ENCODE assay signal across 1 cellular context in the genomic region with DNA sequence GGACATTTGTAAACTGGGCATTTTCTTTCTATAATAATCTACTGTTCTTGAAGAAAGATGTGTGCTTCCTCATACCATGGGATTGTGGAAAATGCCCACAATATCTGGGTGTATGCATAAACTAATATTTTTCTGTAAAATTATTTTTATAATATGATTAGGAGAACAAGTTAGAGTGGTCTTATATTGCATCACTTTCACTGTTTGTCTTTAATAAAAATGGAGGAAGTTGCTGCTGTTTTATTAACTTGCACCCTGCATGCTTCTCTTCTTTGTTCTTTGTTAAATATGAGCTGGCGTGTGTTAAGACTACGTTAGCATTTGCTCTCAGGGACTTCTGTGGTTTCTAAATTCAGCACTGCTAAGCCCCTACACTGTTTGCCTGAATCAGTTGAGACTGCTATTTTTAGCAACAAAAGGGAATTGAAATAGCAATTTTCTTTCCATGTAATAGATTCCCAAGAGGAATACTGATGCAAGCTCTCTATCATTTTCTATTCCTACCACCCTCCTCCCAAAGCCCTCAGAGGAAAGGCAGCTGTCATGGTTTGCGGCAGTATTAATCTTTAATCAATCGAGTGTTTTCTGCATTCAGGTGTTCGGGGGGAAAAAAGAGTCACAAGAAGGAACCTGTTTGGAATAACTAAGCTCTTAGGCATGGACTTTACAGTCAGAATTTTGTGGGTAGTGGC.
TF ChIP-seq lines count a peak whose summit lies in the region.

No MANE protein-coding gene starts in this region.

TF ChIP-seq in SK-N-SH, 30 proteins besides CTCF, POLR2A, EP300 and RAD21 (continued from another document):
- TF ChIP-seq, protein P1, sequence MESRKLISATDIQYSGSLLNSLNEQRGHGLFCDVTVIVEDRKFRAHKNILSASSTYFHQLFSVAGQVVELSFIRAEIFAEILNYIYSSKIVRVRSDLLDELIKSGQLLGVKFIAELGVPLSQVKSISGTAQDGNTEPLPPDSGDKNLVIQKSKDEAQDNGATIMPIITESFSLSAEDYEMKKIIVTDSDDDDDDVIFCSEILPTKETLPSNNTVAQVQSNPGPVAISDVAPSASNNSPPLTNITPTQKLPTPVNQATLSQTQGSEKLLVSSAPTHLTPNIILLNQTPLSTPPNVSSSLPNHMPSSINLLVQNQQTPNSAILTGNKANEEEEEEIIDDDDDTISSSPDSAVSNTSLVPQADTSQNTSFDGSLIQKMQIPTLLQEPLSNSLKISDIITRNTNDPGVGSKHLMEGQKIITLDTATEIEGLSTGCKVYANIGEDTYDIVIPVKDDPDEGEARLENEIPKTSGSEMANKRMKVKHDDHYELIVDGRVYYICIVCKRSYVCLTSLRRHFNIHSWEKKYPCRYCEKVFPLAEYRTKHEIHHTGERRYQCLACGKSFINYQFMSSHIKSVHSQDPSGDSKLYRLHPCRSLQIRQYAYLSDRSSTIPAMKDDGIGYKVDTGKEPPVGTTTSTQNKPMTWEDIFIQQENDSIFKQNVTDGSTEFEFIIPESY (IDR thresholded peaks at IDR 0.05; ENCODE audit: borderline replicate concordance, low read depth): no peak
- TF ChIP-seq, protein P2, sequence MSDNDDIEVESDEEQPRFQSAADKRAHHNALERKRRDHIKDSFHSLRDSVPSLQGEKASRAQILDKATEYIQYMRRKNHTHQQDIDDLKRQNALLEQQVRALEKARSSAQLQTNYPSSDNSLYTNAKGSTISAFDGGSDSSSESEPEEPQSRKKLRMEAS (IDR thresholded peaks at IDR 0.05; ENCODE audit: low read depth): no peak
- TF ChIP-seq FOXJ3 (CRISPR knock-in tag; IDR thresholded peaks at IDR 0.05) (no peak), TAF1 (IDR thresholded peaks at IDR 0.05; ENCODE audit: borderline replicate concordance, low read depth, low read length) (no peak), YY1 (IDR thresholded peaks at IDR 0.05; ENCODE audit: low read depth) (no peak), TEAD4 (IDR thresholded peaks at IDR 0.05; ENCODE audit: borderline replicate concordance, insufficient read depth) (no peak)
